In the genomic region with DNA sequence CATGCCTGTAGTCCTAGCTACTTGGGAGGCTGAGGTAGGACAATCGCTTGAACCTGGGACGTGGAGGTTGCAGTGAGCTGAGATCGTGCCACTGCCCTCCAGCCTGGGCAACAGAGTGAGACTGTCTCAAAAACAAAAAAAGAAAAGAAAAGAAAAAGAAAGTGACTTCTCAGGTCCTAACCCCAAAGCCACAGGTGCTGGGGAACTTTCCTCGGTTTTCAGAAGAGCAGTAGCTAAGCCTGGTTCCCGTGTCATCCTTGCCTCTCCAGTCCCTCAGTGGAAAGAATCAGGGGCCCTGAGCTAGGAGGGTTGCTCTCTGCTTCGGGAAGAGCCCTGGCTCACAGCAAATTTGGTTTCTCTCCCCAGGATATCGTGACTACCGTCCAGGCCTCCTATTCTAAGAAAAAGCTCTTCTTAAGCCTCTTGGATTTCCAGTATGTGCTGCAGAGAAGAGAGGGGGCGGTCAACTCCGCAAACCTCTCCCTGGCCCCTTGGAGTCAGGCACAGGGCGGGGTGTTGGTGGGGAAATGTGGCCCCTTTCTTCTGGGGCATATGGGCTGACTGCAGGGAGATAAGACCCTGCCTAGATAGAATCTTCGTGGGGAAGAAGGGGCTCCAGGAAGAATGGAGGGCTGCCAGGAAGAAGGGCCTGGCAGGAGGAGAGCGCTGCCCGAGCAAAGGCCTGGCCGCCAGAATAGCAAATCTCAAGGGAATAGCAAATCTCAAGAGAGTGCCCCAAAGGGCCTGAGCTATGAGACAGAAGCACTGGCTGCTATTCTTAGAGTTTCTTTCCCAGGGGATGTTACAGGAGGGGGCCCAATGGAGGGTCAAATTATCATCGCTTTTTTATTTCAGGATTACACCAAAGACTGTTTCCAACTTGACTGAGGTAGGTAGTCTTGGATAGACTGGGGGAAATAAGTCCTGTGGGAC, we compare ENCODE assay signal across 15 cellular contexts. TPM values are rescaled to one million over a fixed set of nuclear protein-coding genes. Genes with fewer than 3 reads are reported as not detected.
DNase-seq lines count a peak whose midpoint lies in the region; ATAC-seq and TF ChIP-seq lines count a peak whose summit lies in the region.
"Had no signal": no experiment of that assay in that cellular context is flagged by ENCODE, and none has a peak within 500 bp of the region (broad histone marks: within the 10 kb centered on the region; RNA-seq: fewer than 3 reads in every experiment).

No MANE protein-coding gene starts in this region.

- H3K9me3 Mint-ChIP-seq in nephron, result no peaks in the 10 kb centered on the region
- H3K9me3 Mint-ChIP-seq: activated CD4-positive, alpha-beta memory T cell treated with anti-CD3 and anti-CD28 coated beads, Interleukin-2, amount 10 ng/mL, durations not matched to agents 7 days and 5 days had no signal

- H3K4me3 Mint-ChIP-seq in nephron, result no peak overlapping the region
- H3K4me3 Mint-ChIP-seq: activated CD4-positive, alpha-beta memory T cell treated with anti-CD3 and anti-CD28 coated beads, Interleukin-2, amount 10 ng/mL, durations not matched to agents 7 days and 5 days had no signal

- H3K27me3 Mint-ChIP-seq in nephron (ENCODE audit: low read depth), result peaks cover 4% of the 10 kb centered on the region
- H3K27me3 Mint-ChIP-seq: activated CD4-positive, alpha-beta memory T cell treated with anti-CD3 and anti-CD28 coated beads, Interleukin-2, amount 10 ng/mL, durations not matched to agents 7 days and 5 days had no signal

- no peaks in the 10 kb centered on the region for H3K36me3 ChIP-seq in NT2/D1 (ENCODE audit: insufficient read depth, insufficient read length, low read length)
- no peaks in the 10 kb centered on the region for H3K36me3 ChIP-seq in brain microvascular endothelial cell (replicated peaks)
- H3K36me3 ChIP-seq: MG63 had no signal

- TF ChIP-seq CTCF in nephron (IDR thresholded peaks at IDR 0.05; ENCODE audit: unreplicated experiment in 3 of 3) (no peak), brain microvascular endothelial cell (IDR thresholded peaks at IDR 0.05; ENCODE audit: low read depth, low read length, missing control alignments) (no peak)

- ATAC-seq in GM18858 (IDR thresholded peaks at IDR 0.05; ENCODE audit: unreplicated experiment), result peak; percentile 39
- ATAC-seq in GM21786 (IDR thresholded peaks at IDR 0.05; ENCODE audit: unreplicated experiment), result peak; percentile 64

- H3K36me3 Mint-ChIP-seq in nephron (ENCODE audit: low read depth), result no peaks in the 10 kb centered on the region

- in situ Hi-C loops in brain microvascular endothelial cell (cut with HindIII; ENCODE audit: low pct_ligation_motif_present, low sequenced_read_pairs), result no loop called here

- H3K4me1 ChIP-seq in NT2/D1 (ENCODE audit: insufficient read depth, insufficient read length), result peaks cover 14% of the 10 kb centered on the region

- H3K4me1 Mint-ChIP-seq in nephron, result peaks cover 7% of the 10 kb centered on the region

- H3K27me3 ChIP-seq in NT2/D1 (ENCODE audit: insufficient read depth, insufficient read length) (no peaks in the 10 kb centered on the region), brain microvascular endothelial cell (replicated peaks) (no peaks in the 10 kb centered on the region)
- H3K27me3 ChIP-seq: MG63 had no signal

- H3K27ac Mint-ChIP-seq in nephron, result peak overlapping the region in 2 of 3 experiments; percentile 24 to 61
- H3K27ac Mint-ChIP-seq: activated CD4-positive, alpha-beta memory T cell treated with anti-CD3 and anti-CD28 coated beads, Interleukin-2, amount 10 ng/mL, durations not matched to agents 7 days and 5 days had no signal

- H3K27ac ChIP-seq in brain microvascular endothelial cell, result no peak overlapping the region
- H3K27ac ChIP-seq: SK-N-MC had no signal

- H3K9ac ChIP-seq in NT2/D1 (ENCODE audit: insufficient read length, low read depth), result peak overlapping the region; percentile 17

- no peaks in the 10 kb centered on the region for H3K9me3 ChIP-seq in NT2/D1 (ENCODE audit: insufficient read depth, low read length)

- H3K4me3 ChIP-seq in NT2/D1 (ENCODE audit: insufficient read length, low read depth), result no peak overlapping the region
- no peak overlapping the region for H3K4me3 ChIP-seq in brain microvascular endothelial cell (ENCODE audit: low read depth, low read length)
- H3K4me3 ChIP-seq: MG63, SK-N-MC had no signal

- DNase-seq in NT2/D1 (ENCODE audit: low read depth, low spot score), result no peak
- no peak for DNase-seq in H4 (ENCODE audit: low spot score)
- no peak for DNase-seq in brain microvascular endothelial cell
- no peak for DNase-seq in putamen (ENCODE audit: low spot score)
- DNase-seq: activated CD4-positive, alpha-beta memory T cell treated with anti-CD3 and anti-CD28 coated beads, Interleukin-2, amount 10 ng/mL, durations not matched to agents 7 days and 5 days; amygdala; DMS53; effector CD8-positive, alpha-beta T cell; MG63; nucleus accumbens had no signal

RNA-seq across cellular contexts. Expression of a gene that starts 8.3 kb away (rescaled TPM):
- total RNA-seq in H4 (2014; rRNA removed; shearing (Covaris generic)), result 6.6 and 8.4 TPM in 2 replicates

RNA-seq across cellular contexts. Expression of a gene that starts 19.3 kb away (rescaled TPM):
- total RNA-seq in H4 (2014; rRNA removed; shearing (Covaris generic)), result not detected in 2 replicates
- total RNA-seq: activated CD4-positive, alpha-beta memory T cell treated with anti-CD3 and anti-CD28 coated beads, Interleukin-2, amount 10 ng/mL, durations not matched to agents 7 days and 5 days; H1 had no signal

RNA-seq across cellular contexts. Expression of a gene that starts 49.1 kb away (rescaled TPM):
- 70.1 and 86.3 TPM in 2 replicates for total RNA-seq in H4 (2014; rRNA removed; shearing (Covaris generic))
